8 cellular contexts compared by ENCODE assay signal in genomic region chr10:102743588-102744373, GRCh38. TPM values are rescaled to one million over a fixed set of nuclear protein-coding genes. Genes with fewer than 3 reads are reported as not detected.
DNase-seq lines count a peak whose midpoint lies in the region; ATAC-seq and TF ChIP-seq lines count a peak whose summit lies in the region.

Gene WBP1L (plus strand): TSS chr10:102743948. CDS start chr10:102744054, 106 bp downstream.

- no peak for TF ChIP-seq CTCF in GM10248 (IDR thresholded peaks at IDR 0.05; ENCODE audit: control extremely low read depth, extremely low read depth, low read depth, missing control alignments)

- H3K36me3 Mint-ChIP-seq in activated naive CD4-positive, alpha-beta T cell treated with anti-CD3 and anti-CD28 coated beads, Interleukin-2, amount 50 U/mL, for 72 hours: peaks cover 13 to 19% of the 10 kb centered on the region in 2 donors

- POLR2A ChIA-PET in GM10248 (lab: Yijun Ruan, JAX): interaction anchor here (0.7 to 1.0 kb wide), 2 partner anchors 19 to 45 kb away, joined by 3 read pairs; no protein-coding TSS in a partner anchor

- peak within 1 kb of the TSS; percentile 82 for H3K27ac ChIP-seq in temporal lobe (ENCODE audit: low read depth, low read length)

- peak; percentile 92 for ATAC-seq in HG02610 (IDR thresholded peaks at IDR 0.05; ENCODE audit: unreplicated experiment)
- peak; percentile 98 for ATAC-seq in activated naive CD4-positive, alpha-beta T cell treated with anti-CD3 and anti-CD28 coated beads, Interleukin-2, amount 50 U/mL, for 72 hours

- H3K27ac Mint-ChIP-seq in activated naive CD4-positive, alpha-beta T cell treated with anti-CD3 and anti-CD28 coated beads, Interleukin-2, amount 50 U/mL, for 72 hours: peak within 1 kb of the TSS; percentile 94 to 96

- DNase-seq in GM10248 (ENCODE audit: extremely low spot score) (peak; percentile 95), NCI-H1092 treated with DMSO at 0.1 percent for 48 hours (lab: John Stamatoyannopoulos, UW) (peak; percentile 98), SKM-1 (lab: John Stamatoyannopoulos, UW; ENCODE audit: unreplicated experiment) (peak; percentile 97), glomerular endothelial cell (ENCODE audit: extremely low read depth, low read depth, low spot score) (peak; percentile 96), occipital lobe (lab: John Stamatoyannopoulos, UW) (peak; percentile 98)
- DNase-seq in activated naive CD4-positive, alpha-beta T cell treated with anti-CD3 and anti-CD28 coated beads, Interleukin-2, amount 50 U/mL, for 72 hours (ENCODE audit: low spot score in 2 of 2): peak; percentile 93 to 95

- H3K9me3 Mint-ChIP-seq in activated naive CD4-positive, alpha-beta T cell treated with anti-CD3 and anti-CD28 coated beads, Interleukin-2, amount 50 U/mL, for 72 hours: peaks cover 7% of the 10 kb centered on the region in 2 donors

- CTCF ChIA-PET in GM10248 (lab: Yijun Ruan, JAX): interaction anchor here (0.9 to 5.1 kb wide), 7 partner anchors 9 to 160 kb away, joined by 3 to 41 read pairs (median 4); partner anchors contain the start of gene ARL3

RNA-seq across cellular contexts. Expression of gene WBP1L, which starts in this region (rescaled TPM):
- total RNA-seq in activated naive CD4-positive, alpha-beta T cell treated with anti-CD3 and anti-CD28 coated beads, Interleukin-2, amount 50 U/mL, for 72 hours: 10 to 100 TPM; 15.7 to 16.7 TPM
- total RNA-seq in glomerular endothelial cell (77.8 and 101 TPM in 2 replicates), occipital lobe (31.5 TPM), temporal lobe (24.6 TPM)

Comparison
In these comparisons a context has a peak if more than half of its experiments do, and no peak if none do; other contexts are left out.
1. Peak in every context shown above with its lines: DNase-seq, ATAC-seq and H3K27ac ChIP-seq.